In genomic region chr14:105489607-105490317, GRCh38 we compare ENCODE assay signal across 8 cellular contexts. TPM values are rescaled to one million over a fixed set of nuclear protein-coding genes. Genes with fewer than 3 reads are reported as not detected.
DNase-seq lines count a peak whose midpoint lies in the region; ATAC-seq, FAIRE-seq and TF ChIP-seq lines count a peak whose summit lies in the region.

No MANE protein-coding gene starts in this region.

- H3K36me3 Mint-ChIP-seq in T-cell (peaks cover 5% of the 10 kb centered on the region), progenitor cell of endocrine pancreas (ENCODE audit: insufficient read depth) (no peaks in the 10 kb centered on the region)

- POLR2A ChIA-PET in T-cell (lab: Charles Lee): interaction anchor here (0.6 to 1.5 kb wide), 7 partner anchors 8 to 424 kb away, joined by 3 to 15 read pairs (median 4); partner anchors contain the start of gene GPR132 (in 1 of the 2)

- no peak for TF ChIP-seq POLR2A in GM12891 (IDR thresholded peaks at IDR 0.05; ENCODE audit: low read depth, low read length)

- H3K9me3 ChIP-seq in left ventricle myocardium inferior (replicated peaks): no peaks in the 10 kb centered on the region

- H3K9me3 Mint-ChIP-seq in T-cell (no peaks in the 10 kb centered on the region), progenitor cell of endocrine pancreas (ENCODE audit: low read depth) (no peaks in the 10 kb centered on the region)

- H3K27me3 Mint-ChIP-seq in T-cell (no peaks in the 10 kb centered on the region), progenitor cell of endocrine pancreas (peaks cover 11% of the 10 kb centered on the region)

- peak overlapping the region; percentile 76 to 87 (median 81) for H3K4me3 Mint-ChIP-seq in T-cell
- H3K4me3 Mint-ChIP-seq in progenitor cell of endocrine pancreas (ENCODE audit: low read depth): peak overlapping the region; percentile 73

- H3K27ac Mint-ChIP-seq in T-cell (peak overlapping the region; percentile 94 to 96), progenitor cell of endocrine pancreas (peak overlapping the region; percentile 82)

- intact Hi-C loops in left ventricle myocardium inferior (cut with micrococcal nuclease): no loop called here

- H3K27ac ChIP-seq in adipose tissue (ENCODE audit: low read depth, low read length) (peak overlapping the region; percentile 5), left ventricle myocardium inferior (replicated peaks) (peak overlapping the region; percentile 100)

- H3K27me3 ChIP-seq in left ventricle myocardium inferior (ENCODE audit: low read depth): no peaks in the 10 kb centered on the region

- peak; percentile 98 for FAIRE-seq in GM12891 (lab: Jason Lieb, UNC)

- DNase-seq in GM12891 (ENCODE audit: insufficient read length, low spot score) (peak; percentile 85), NCI-H1694 (lab: John Stamatoyannopoulos, UW) (peak; percentile 96), T-cell (peak; percentile 76 to 93 (median 88)), left ventricle myocardium inferior (peak; percentile 84), progenitor cell of endocrine pancreas (ENCODE audit: low spot score, unreplicated experiment) (peak; percentile 68), ureter (ENCODE audit: low spot score) (peak; percentile 93)

- H3K4me1 Mint-ChIP-seq in T-cell: peaks cover 32 to 37% (median 35%) of the 10 kb centered on the region in 3 donors
- H3K4me1 Mint-ChIP-seq in progenitor cell of endocrine pancreas (ENCODE audit: low read depth): peaks cover 6% of the 10 kb centered on the region

- peaks cover 74% of the 10 kb centered on the region for H3K4me1 ChIP-seq in left ventricle myocardium inferior

- H3K36me3 ChIP-seq in left ventricle myocardium inferior: no peaks in the 10 kb centered on the region

- WGBS in adipose tissue, 3 donors: 1 to 2% (median 1%) methylated on average over 24 to 45 of the region's 45 CpGs

- CTCF ChIA-PET in T-cell (lab: Charles Lee): interaction anchor here (0.6 to 3.7 kb wide), 18 partner anchors 8 to 505 kb away, joined by 3 to 74 read pairs (median 4); no protein-coding TSS in a partner anchor

- H3K4me3 ChIP-seq in left ventricle myocardium inferior: peak overlapping the region; percentile 87

- peak; percentile 4 to 15 (median 12) for ATAC-seq in T-cell (replicated peaks in 1 of 4)
- ATAC-seq in GM21576 (IDR thresholded peaks at IDR 0.05; ENCODE audit: unreplicated experiment): no peak

- TF ChIP-seq CTCF in left ventricle myocardium inferior (IDR thresholded peaks at IDR 0.05; ENCODE audit: borderline replicate concordance) (peak; percentile 76), progenitor cell of endocrine pancreas (IDR thresholded peaks at IDR 0.05; ENCODE audit: unreplicated experiment) (peak; percentile 66)

TF ChIP-seq in GM12891, 5 proteins besides CTCF, POLR2A, EP300 and RAD21:
- no peak for TF ChIP-seq POLR2AphosphoS5 (IDR thresholded peaks at IDR 0.05; ENCODE audit: low read depth, low read length)
- TF ChIP-seq PAX5 (IDR thresholded peaks at IDR 0.05; ENCODE audit: insufficient read depth, low read length, severe bottlenecking): no peak
- TF ChIP-seq TAF1 (IDR thresholded peaks at IDR 0.05; ENCODE audit: low read depth, low read length): no peak
- peak; percentile 43 for TF ChIP-seq SPI1 (IDR thresholded peaks at IDR 0.05; ENCODE audit: low read depth, low read length)
- no peak for TF ChIP-seq POU2F2 (IDR thresholded peaks at IDR 0.05; ENCODE audit: low read depth, low read length)

RNA-seq across cellular contexts. Expression of gene TEDC1, which starts 1.3 kb away (rescaled TPM):
- 8.1 TPM for polyA plus RNA-seq in GM12891 (2012; ENCODE audit: low read depth, missing spikeins)
- 100 to 1,000 TPM in 1 of 5 donors, 10 to 100 TPM in 4; 32.8 to 186 (median 37.5) TPM for total RNA-seq in T-cell
- 1 to 10 TPM; 4.6 to 8.1 (median 6.6) TPM for polyA plus RNA-seq in adipose tissue
- total RNA-seq in left ventricle myocardium inferior: 4.0 TPM
- total RNA-seq in progenitor cell of endocrine pancreas: 20.5 and 20.8 TPM in 2 replicates
- total RNA-seq in ureter: 9.7 TPM

RNA-seq across cellular contexts. Expression of gene CRIP1, which starts 3.1 kb away (rescaled TPM):
- polyA plus RNA-seq in GM12891 (2012; ENCODE audit: low read depth, missing spikeins): 277 TPM
- 100 to 1,000 TPM; 224 to 477 (median 329) TPM for total RNA-seq in T-cell
- 100 to 1,000 TPM in 2 of 3 donors, 10 to 100 TPM in 1; 16.9 to 258 (median 122) TPM for polyA plus RNA-seq in adipose tissue
- 65.9 TPM for total RNA-seq in left ventricle myocardium inferior
- total RNA-seq in progenitor cell of endocrine pancreas: 5.1 TPM in 2 replicates
- total RNA-seq in ureter: 127 TPM

RNA-seq across cellular contexts. Expression of gene CRIP2, which starts 15.1 kb away (rescaled TPM):
- 0.68 TPM for polyA plus RNA-seq in GM12891 (2012; ENCODE audit: low read depth, missing spikeins)
- total RNA-seq in T-cell: 10 to 100 TPM in 4 of 5 donors, 1 to 10 TPM in 1; 6.4 to 38.7 (median 19.7) TPM
- polyA plus RNA-seq in adipose tissue: 100 to 1,000 TPM in 2 of 3 donors, 10 to 100 TPM in 1; 47.0 to 294 (median 210) TPM
- 1,068 TPM for total RNA-seq in left ventricle myocardium inferior
- total RNA-seq in progenitor cell of endocrine pancreas: 17.0 and 19.6 TPM in 2 replicates
- total RNA-seq in ureter: 186 TPM

RNA-seq across cellular contexts. Expression of gene TMEM121, which starts 36.6 kb away (rescaled TPM):
- 0.18 TPM for polyA plus RNA-seq in GM12891 (2012; ENCODE audit: low read depth, missing spikeins)
- total RNA-seq in T-cell (1 to 10 TPM; 1.8 to 6.7 (median 4.0) TPM), left ventricle myocardium inferior (2.1 TPM), progenitor cell of endocrine pancreas (3.9 and 4.5 TPM in 2 replicates), ureter (1.1 TPM)
- polyA plus RNA-seq in adipose tissue: 1 to 10 TPM; 1.8 to 2.6 (median 1.8) TPM

Comparison
In these comparisons a context has a peak if more than half of its experiments do, and no peak if none do; other contexts are left out.
1. RNA of gene CRIP1, which starts 3.1 kb away (total RNA-seq): 224 to 477 TPM in T-cell, 127 TPM in ureter (single experiment) and 65.9 TPM in left ventricle myocardium inferior (single experiment); 5.1 TPM in progenitor cell of endocrine pancreas; every median in the first group is over 10 times any median in the second.
2. Peak in every context shown above with its lines, with median percentiles within 50 percentile points of each other: DNase-seq.